In genomic region chr1:186374313-186375151, GRCh38 we compare ENCODE assay signal across 8 cellular contexts. TPM values are rescaled to one million over a fixed set of nuclear protein-coding genes. Genes with fewer than 3 reads are reported as not detected.
DNase-seq lines count a peak whose midpoint lies in the region; ATAC-seq lines count a peak whose summit lies in the region.

No MANE protein-coding gene starts in this region.

- H2BK12ac ChIP-seq in trophoblast cell (ENCODE audit: low read length) = no peak overlapping the region

- peaks cover 11% of the 10 kb centered on the region for H3K79me1 ChIP-seq in trophoblast cell (ENCODE audit: low read length)

- peak overlapping the region; percentile 13 for H2AK5ac ChIP-seq in trophoblast cell (ENCODE audit: low read length)

- H3K18ac ChIP-seq in trophoblast cell (ENCODE audit: low read length) = peak overlapping the region; percentile 60

- no peak overlapping the region for H3K23ac ChIP-seq in trophoblast cell (ENCODE audit: low read length)

- H3K27ac ChIP-seq in trophoblast cell (ENCODE audit: low read depth, low read length) = peak overlapping the region; percentile 78

- H3K79me2 ChIP-seq in trophoblast cell (ENCODE audit: control insufficient read depth, insufficient read depth, low read length, poor library complexity) = peaks cover 15% of the 10 kb centered on the region

- WGBS in trophoblast cell (ENCODE audit: extremely low coverage, insufficient coverage, insufficient read length) = no CpG with 5 or more reads among the region's 37 CpGs

- peak overlapping the region; percentile 80 for H3K14ac ChIP-seq in trophoblast cell (ENCODE audit: low read length)

- H4K12ac ChIP-seq in trophoblast cell (ENCODE audit: low read depth, low read length) = peak overlapping the region; percentile 85

- peaks cover 2% of the 10 kb centered on the region in 2 experiments for H3K4me1 ChIP-seq in trophoblast cell (ENCODE audit: control insufficient read depth in 1 of 2, insufficient read depth in 2 of 2, low read length in 2 of 2)

- no peaks in the 10 kb centered on the region for H3K9me3 ChIP-seq in trophoblast cell (ENCODE audit: insufficient read depth, low read depth, low read length)

- H4K91ac ChIP-seq in trophoblast cell (ENCODE audit: low read depth, low read length) = peak overlapping the region; percentile 77

- peak overlapping the region; percentile 63 for H2BK5ac ChIP-seq in trophoblast cell (ENCODE audit: low read depth, low read length, poor library complexity)

- peak overlapping the region; percentile 57 for H3K9ac ChIP-seq in trophoblast cell (ENCODE audit: low read length)

- peak overlapping the region; percentile 77 for H2AFZ ChIP-seq in trophoblast cell (ENCODE audit: insufficient read depth, low read length, poor library complexity)

- H3K4me3 ChIP-seq in trophoblast cell (ENCODE audit: low read depth, low read length) = peak overlapping the region; percentile 98

- peak overlapping the region; percentile 18 for H2BK120ac ChIP-seq in trophoblast cell (ENCODE audit: insufficient read depth, low read length, poor library complexity)

- H4K8ac ChIP-seq in trophoblast cell (ENCODE audit: low read depth, low read length) = peak overlapping the region; percentile 90

- H3K4ac ChIP-seq in trophoblast cell (ENCODE audit: low read depth, low read length) = peak overlapping the region; percentile 94

- H3K4me2 ChIP-seq in trophoblast cell (ENCODE audit: low read length) = peak overlapping the region; percentile 69

- ATAC-seq in GM19043 (IDR thresholded peaks at IDR 0.05; ENCODE audit: low read depth, unreplicated experiment) (peak; percentile 32), HG03175 (IDR thresholded peaks at IDR 0.05; ENCODE audit: unreplicated experiment) (peak; percentile 37)

- H3K36me3 ChIP-seq in trophoblast cell (ENCODE audit: control insufficient read depth in 1 of 2, insufficient read depth in 2 of 2, low read length in 2 of 2) = peaks cover 6% of the 10 kb centered on the region in 2 experiments

- DNase-seq in COLO829 (ENCODE audit: low spot score) (peak; percentile 13), NCI-H748 treated with DMSO at 0.1 percent for 48 hours (lab: John Stamatoyannopoulos, UW) (peak; percentile 7), glomerular visceral epithelial cell (ENCODE audit: extremely low spot score) (peak; percentile 32), trophoblast cell (peak; percentile 36 to 53), GDM1 (lab: John Stamatoyannopoulos, UW) (no peak)
- DNase-seq in activated effector memory CD4-positive, alpha-beta T cell treated with anti-CD3 and anti-CD28 coated beads, Interleukin-2, amount 50 U/mL, for 16 hours = peak; percentile 65

- H3K27me3 ChIP-seq in trophoblast cell (ENCODE audit: insufficient read depth, low read length) = no peaks in the 10 kb centered on the region

RNA-seq across cellular contexts. Expression of gene TPR, which starts 0.5 kb away (rescaled TPM):
- polyA plus RNA-seq in trophoblast cell (2013) = 81.1 and 88.7 TPM in 2 replicates

RNA-seq across cellular contexts. Expression of gene ODR4, which starts 1.1 kb away (rescaled TPM):
- polyA plus RNA-seq in trophoblast cell (2013) = 27.9 and 28.2 TPM in 2 replicates
